Comparison of ENCODE assay signal across 1 cellular context in genomic region chr11:23569547-23569946, GRCh38.
TF ChIP-seq lines count a peak whose summit lies in the region.

No MANE protein-coding gene starts in this region.

TF ChIP-seq in GM23338, 12 proteins besides CTCF, POLR2A, EP300 and RAD21 (continued from another document):
- no peak for TF ChIP-seq ZNF462 (CRISPR knock-in tag; IDR thresholded peaks at IDR 0.05)
